18 cellular contexts compared by ENCODE assay signal in the genomic region with DNA sequence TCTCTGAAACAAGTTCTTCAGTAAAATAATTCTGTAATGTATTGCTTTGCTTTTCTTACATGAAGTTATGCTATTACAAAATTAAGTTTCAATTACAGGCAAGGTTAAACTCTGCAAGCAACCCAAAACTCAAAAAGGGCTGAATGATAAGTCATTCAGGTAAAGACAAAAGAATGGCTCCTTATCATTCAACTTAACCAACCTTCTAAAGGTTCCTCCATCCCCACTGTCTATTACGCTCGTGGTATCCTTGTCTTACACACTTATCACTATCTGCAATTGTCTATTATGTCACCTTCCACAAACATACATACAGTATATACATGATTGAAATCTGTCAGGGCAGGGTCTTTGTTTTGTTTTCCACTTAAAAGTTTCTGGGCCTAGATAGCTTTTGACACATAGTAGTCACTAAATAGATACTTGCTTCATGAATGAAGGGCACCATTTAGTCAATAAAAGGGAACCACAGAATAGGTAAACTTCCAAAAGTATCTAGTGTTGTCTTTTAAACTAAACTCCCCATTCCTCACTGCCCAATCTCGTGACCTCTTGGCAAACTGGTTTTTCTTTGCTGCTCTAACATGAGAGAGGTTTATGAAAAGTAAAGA. TPM values are rescaled to one million over a fixed set of nuclear protein-coding genes. Genes with fewer than 3 reads are reported as not detected.
A peak's percentile ranks its signal among the peaks of the same experiment; 100 is the strongest.
DNase-seq lines count a peak whose midpoint lies in the region; ATAC-seq, FAIRE-seq and TF ChIP-seq lines count a peak whose summit lies in the region.
"Had no signal": no experiment of that assay in that cellular context is flagged by ENCODE, and none has a peak within 500 bp of the region (broad histone marks: within the 10 kb centered on the region; RNA-seq: fewer than 3 reads in every experiment).

No MANE protein-coding gene starts in this region.

- H3K9me3 Mint-ChIP-seq in activated naive CD4-positive, alpha-beta T cell treated with anti-CD3 and anti-CD28 coated beads, Interleukin-2, amount 50 U/mL, for 72 hours: no peaks in the 10 kb centered on the region
- H3K9me3 Mint-ChIP-seq in stimulated activated memory B cell treated with anti-CD40 and anti-IgM and Interleukin-4, amounts not matched to agents 10 μg/mL and 1 μg/mL and 100 μg/mL, for 72 hours: no peaks in the 10 kb centered on the region
- H3K9me3 Mint-ChIP-seq: type B pancreatic cell had no signal

- no peak for DNase-seq in activated naive CD4-positive, alpha-beta T cell treated with anti-CD3 and anti-CD28 coated beads, Interleukin-2, amount 50 U/mL, for 72 hours (ENCODE audit: low spot score in 2 of 2)
- no peak for DNase-seq in activated naive CD4-positive, alpha-beta T cell treated with Interleukin-2 at 50 U/mL for 16 hours
- no peak for DNase-seq in K562 (ENCODE audit: extremely low read depth in 1 of 4, low spot score in 3 of 4)
- no peak for DNase-seq in sciatic nerve (ENCODE audit: low spot score)
- DNase-seq in effector memory CD4-positive, alpha-beta T cell: no peak
- DNase-seq in SHP77 (lab: John Stamatoyannopoulos, UW): no peak
- DNase-seq: activated effector memory CD4-positive, alpha-beta T cell treated with Interleukin-2 at 50 U/mL for 16 hours; body of pancreas; GF-D8; heart right ventricle; kidney; midbrain; NCI-H187; NCI-H446 had no signal

- WGBS in HUES64: 95% methylated on average over 2 of the region's 3 CpGs
- 59% methylated on average over 3 of the region's 3 CpGs for WGBS in K562 (ENCODE audit: insufficient coverage, low coverage, missing lambda C conversion rate)

- no peaks in the 10 kb centered on the region for H3K9me3 ChIP-seq in HUES64 (ENCODE audit: insufficient read depth, low read depth, low read length)
- H3K9me3 ChIP-seq in K562 (replicated peaks; ENCODE audit: control insufficient read depth, insufficient read depth, low read depth, low read length): no peaks in the 10 kb centered on the region
- no peaks in the 10 kb centered on the region for H3K9me3 ChIP-seq in effector memory CD4-positive, alpha-beta T cell (ENCODE audit: control insufficient read depth, low read length)
- H3K9me3 ChIP-seq: body of pancreas, heart right ventricle, SJSA1 had no signal

- no peak overlapping the region for H3K4me3 ChIP-seq in HUES64 (ENCODE audit: low read length)
- no peak overlapping the region for H3K4me3 ChIP-seq in K562
- H3K4me3 ChIP-seq in effector memory CD4-positive, alpha-beta T cell (ENCODE audit: insufficient read depth, low read depth, low read length, poor library complexity, severe bottlenecking): no peak overlapping the region
- H3K4me3 ChIP-seq: body of pancreas, heart right ventricle, SJSA1 had no signal

- no peak for TF ChIP-seq EP300 in K562 (IDR thresholded peaks at IDR 0.05; ENCODE audit: low read length)

- peaks cover 81% of the 10 kb centered on the region for H3K36me3 ChIP-seq in HUES64 (ENCODE audit: insufficient read depth, low read length)
- peaks cover 77% of the 10 kb centered on the region for H3K36me3 ChIP-seq in K562 (ENCODE audit: control insufficient read depth, insufficient read depth, low read length)
- peaks cover 59% of the 10 kb centered on the region for H3K36me3 ChIP-seq in effector memory CD4-positive, alpha-beta T cell (ENCODE audit: control insufficient read depth, insufficient read depth, low read length)

- in situ Hi-C loops in K562 (cut with MboI): no loop called here

- no peak for TF ChIP-seq RAD21 in K562 (CRISPR knock-in tag; conservative IDR thresholded peaks at IDR 0.05 in 1 of 2, IDR thresholded peaks at IDR 0.05 in 1 of 2)

- peaks cover 13% of the 10 kb centered on the region for H3K4me1 ChIP-seq in HUES64 (ENCODE audit: insufficient read depth, low read length)
- peaks cover 6 to 25% of the 10 kb centered on the region in 2 experiments; a peak in 4 of 5 replicates for H3K4me1 ChIP-seq in K562 (replicated peaks in 1 of 2; ENCODE audit: control insufficient read depth in 2 of 2, insufficient read depth in 2 of 2, low read length in 2 of 2)
- H3K4me1 ChIP-seq in effector memory CD4-positive, alpha-beta T cell (ENCODE audit: control insufficient read depth, insufficient read depth, low read length, poor library complexity, severe bottlenecking): peaks cover 6% of the 10 kb centered on the region

- H3K9me1 ChIP-seq in K562 (ENCODE audit: control insufficient read depth, insufficient read depth, low read length): peaks cover 5% of the 10 kb centered on the region

- POLR2A ChIA-PET in K562 (lab: Yijun Ruan, JAX): interaction anchor here (1.7 to 13.0 kb wide), 4 partner anchors 13 to 25 kb away, joined by 6 to 121 read pairs (median 50); a partner anchor contains a TSS

- H3K4me1 Mint-ChIP-seq in stimulated activated memory B cell treated with anti-CD40 and anti-IgM and Interleukin-4, amounts not matched to agents 10 μg/mL and 1 μg/mL and 100 μg/mL, for 72 hours: peaks cover 33% of the 10 kb centered on the region

- H2AFZ ChIP-seq in K562 (ENCODE audit: low read depth, low read length): no peak overlapping the region

- H3K27me3 Mint-ChIP-seq in stimulated activated memory B cell treated with anti-CD40 and anti-IgM and Interleukin-4, amounts not matched to agents 10 μg/mL and 1 μg/mL and 100 μg/mL, for 72 hours: no peaks in the 10 kb centered on the region
- H3K27me3 Mint-ChIP-seq: type B pancreatic cell had no signal

- H3K79me2 ChIP-seq in K562 (ENCODE audit: control insufficient read depth, insufficient read depth, low read length): peaks cover 48% of the 10 kb centered on the region

- no peak overlapping the region for H3K4me3 Mint-ChIP-seq in stimulated activated memory B cell treated with anti-CD40 and anti-IgM and Interleukin-4, amounts not matched to agents 10 μg/mL and 1 μg/mL and 100 μg/mL, for 72 hours
- H3K4me3 Mint-ChIP-seq: type B pancreatic cell had no signal

- BruUV-seq in K562 (replicated peaks; lab: Mats Ljungman, UMichigan): no TSS peak

- no peaks in the 10 kb centered on the region for H3K27me3 ChIP-seq in HUES64 (ENCODE audit: insufficient read depth, low read length)
- no peaks in the 10 kb centered on the region for H3K27me3 ChIP-seq in K562 (ENCODE audit: control insufficient read depth in 2 of 2, insufficient read depth in 2 of 2, low read length in 2 of 2)
- H3K27me3 ChIP-seq in effector memory CD4-positive, alpha-beta T cell (replicated peaks; ENCODE audit: control insufficient read depth, insufficient read depth, low read length, poor library complexity, severe bottlenecking): no peaks in the 10 kb centered on the region
- H3K27me3 ChIP-seq: body of pancreas, heart right ventricle, SJSA1 had no signal

- no peak overlapping the region for H3K4me2 ChIP-seq in K562 (ENCODE audit: insufficient read depth, low read length)

- H3K27ac Mint-ChIP-seq in activated naive CD4-positive, alpha-beta T cell treated with anti-CD3 and anti-CD28 coated beads, Interleukin-2, amount 50 U/mL, for 72 hours: peak overlapping the region; percentile 79 to 89
- peak overlapping the region; percentile 0 for H3K27ac Mint-ChIP-seq in stimulated activated memory B cell treated with anti-CD40 and anti-IgM and Interleukin-4, amounts not matched to agents 10 μg/mL and 1 μg/mL and 100 μg/mL, for 72 hours

- no peak for TF ChIP-seq CTCF in K562 (IDR thresholded peaks at IDR 0.05 in 2 of 3, conservative IDR thresholded peaks at IDR 0.05 in 1 of 3; ENCODE audit: insufficient read depth in 2 of 3, low read depth in 1 of 3, low read length in 3 of 3)

- CTCF ChIA-PET in K562 (lab: Yijun Ruan, JAX; ENCODE audit: low intra/inter-chr PET ratio): no interaction called here

- peaks cover 48 to 59% of the 10 kb centered on the region in 2 donors for H3K36me3 Mint-ChIP-seq in activated naive CD4-positive, alpha-beta T cell treated with anti-CD3 and anti-CD28 coated beads, Interleukin-2, amount 50 U/mL, for 72 hours
- peaks cover 63% of the 10 kb centered on the region for H3K36me3 Mint-ChIP-seq in stimulated activated memory B cell treated with anti-CD40 and anti-IgM and Interleukin-4, amounts not matched to agents 10 μg/mL and 1 μg/mL and 100 μg/mL, for 72 hours

- intact Hi-C loops in K562 (cut with micrococcal nuclease): no loop called here
- intact Hi-C loops in sciatic nerve (cut with DNase I): no loop called here

- 0 out of 2 replicates have a peak overlapping the region, but pooled peaks have one; percentile 0 for H3K27ac ChIP-seq in HUES64 (ENCODE audit: low read depth, low read length)
- H3K27ac ChIP-seq in K562 (ENCODE audit: extremely low read depth, low read depth, low read length): peak overlapping the region; percentile 9; the same call in 1 of the 3 replicates
- H3K27ac ChIP-seq in effector memory CD4-positive, alpha-beta T cell (ENCODE audit: insufficient read depth, low read length, poor library complexity, severe bottlenecking): no peak overlapping the region
- H3K27ac ChIP-seq: body of pancreas, heart right ventricle, SJSA1 had no signal

- no peak for ATAC-seq in activated naive CD4-positive, alpha-beta T cell treated with anti-CD3 and anti-CD28 coated beads, Interleukin-2, amount 50 U/mL, for 72 hours
- ATAC-seq in K562 (peak; percentile 11; the same call in 2 of the 3 replicates), sciatic nerve (no peak)
- ATAC-seq in stimulated activated memory B cell treated with anti-CD40 and anti-IgM and Interleukin-4, amounts not matched to agents 10 μg/mL and 1 μg/mL and 100 μg/mL, for 72 hours: no peak
- ATAC-seq: body of pancreas, heart right ventricle had no signal

- H4K20me1 ChIP-seq in K562 (replicated peaks; ENCODE audit: control insufficient read depth, insufficient read depth, low read length): peaks cover 62% of the 10 kb centered on the region

- H3K9ac ChIP-seq in HUES64 (ENCODE audit: low read depth, low read length) (no peak overlapping the region), K562 (ENCODE audit: insufficient read depth in 1 of 2, low read depth in 2 of 2, low read length in 2 of 2) (no peak overlapping the region)

- FAIRE-seq in K562 (lab: Jason Lieb, UNC): no peak
- FAIRE-seq: kidney had no signal

- TF ChIP-seq POLR2A in K562 (conservative IDR thresholded peaks at IDR 0.05): peak; percentile 40

RNA-seq across cellular contexts. Expression of a gene that starts 6.9 kb away (rescaled TPM):
- total RNA-seq in activated naive CD4-positive, alpha-beta T cell treated with anti-CD3 and anti-CD28 coated beads, Interleukin-2, amount 50 U/mL, for 72 hours: 1,000 to 10,000 TPM; 1,805 to 1,969 TPM
- polyA plus RNA-seq in HUES64 (2013, experiment 1 of 2): 2,381 TPM
- polyA plus RNA-seq in HUES64 (2013, experiment 2 of 2): 2,544 TPM
- total RNA-seq in K562 (2011; cell fraction: chromatin; rRNA removed; ENCODE audit: low replicate concordance): 455 and 632 TPM in 2 replicates
- total RNA-seq in K562 (2011; cell fraction: nucleolus; rRNA removed): 1,125 and 1,211 TPM in 2 replicates
- 1,524 and 2,774 TPM in 2 replicates for total RNA-seq in K562 (2011; cell fraction: nucleoplasm; rRNA removed)
- 5,204 and 7,963 TPM in 2 replicates for total RNA-seq in K562 (2014; rRNA removed)
- 3,395 and 3,802 TPM in 2 replicates for total RNA-seq in K562 (2014; rRNA removed; fragmentation: Illumina TruSeq; extraction: Trizol)
- total RNA-seq in K562 (2015; rRNA removed; fragmentation: Illumina TruSeq; extraction: Trizol): 4,310 and 4,463 TPM in 2 replicates
- total RNA-seq in K562 (2021): 2,342 and 2,650 TPM in 2 replicates
- 6,044 and 6,139 TPM in 2 replicates for polyA plus RNA-seq in K562 (2011; rRNA removed)
- 329 and 533 TPM in 2 replicates for polyA plus RNA-seq in K562 (2011; cell fraction: cytosol; rRNA removed)
- polyA plus RNA-seq in K562 (2011; cell fraction: nucleus; rRNA removed): 2,322 and 3,371 TPM in 2 replicates
- 4,656 and 6,426 TPM in 2 replicates for polyA plus RNA-seq in K562 (2012)
- 4,091 and 6,277 TPM in 2 replicates for polyA plus RNA-seq in K562 (2014; fragmentation: Illumina TruSeq; extraction: Trizol)
- polyA plus RNA-seq in K562 (2014; fragmentation: Nextera tagmentation; extraction: Ambion mirVana): 1,000 to 10,000 TPM; 2,628 to 3,207 TPM
- polyA plus RNA-seq in K562 (2014; rRNA removed): 4,956 and 6,483 TPM in 2 replicates
- polyA minus RNA-seq in K562 (2011; rRNA and poly(A)+ RNA removed): 3,539 and 4,030 TPM in 2 replicates
- polyA minus RNA-seq in K562 (2011; cell fraction: cytosol; rRNA and poly(A)+ RNA removed): 984 and 1,025 TPM in 2 replicates
- 350 and 581 TPM in 2 replicates for polyA minus RNA-seq in K562 (2011; cell fraction: nucleus; rRNA and poly(A)+ RNA removed)
- total RNA-seq in sciatic nerve: 1,013 TPM

RNA-seq across cellular contexts. Expression of a gene that starts 13.0 kb away (rescaled TPM):
- 1 to 10 TPM; 2.2 to 2.8 TPM for total RNA-seq in activated naive CD4-positive, alpha-beta T cell treated with anti-CD3 and anti-CD28 coated beads, Interleukin-2, amount 50 U/mL, for 72 hours
- 0.20 TPM for polyA plus RNA-seq in HUES64 (2013, experiment 1 of 2)
- polyA plus RNA-seq in HUES64 (2013, experiment 2 of 2): 0.25 TPM
- 3.9 and 8.2 TPM in 2 replicates for total RNA-seq in K562 (2011; cell fraction: chromatin; rRNA removed; ENCODE audit: low replicate concordance)
- 3.3 and 3.8 TPM in 2 replicates for total RNA-seq in K562 (2011; cell fraction: nucleolus; rRNA removed)
- total RNA-seq in K562 (2011; cell fraction: nucleoplasm; rRNA removed): 4.4 and 4.8 TPM in 2 replicates
- total RNA-seq in K562 (2014; rRNA removed) (3.5 and 3.9 TPM in 2 replicates), K562 (2014; rRNA removed; fragmentation: Illumina TruSeq; extraction: Trizol) (7.3 and 9.0 TPM in 2 replicates), K562 (2015; rRNA removed; fragmentation: Illumina TruSeq; extraction: Trizol) (6.0 and 6.3 TPM in 2 replicates), K562 (2021) (5.2 and 5.9 TPM in 2 replicates), sciatic nerve (10.9 TPM)
- polyA plus RNA-seq in K562 (2011; rRNA removed) (3.5 and 7.4 TPM in 2 replicates), K562 (2014; fragmentation: Illumina TruSeq; extraction: Trizol) (7.4 and 8.3 TPM in 2 replicates), K562 (2014; fragmentation: Nextera tagmentation; extraction: Ambion mirVana) (1 to 10 TPM; 3.7 to 4.1 TPM), K562 (2014; rRNA removed) (4.5 and 5.8 TPM in 2 replicates)
- polyA plus RNA-seq in K562 (2011; cell fraction: cytosol; rRNA removed): 2.6 and 3.0 TPM in 2 replicates
- polyA plus RNA-seq in K562 (2011; cell fraction: nucleus; rRNA removed): 1.1 and 1.6 TPM in 2 replicates
- 3.7 and 5.6 TPM in 2 replicates for polyA plus RNA-seq in K562 (2012)
- 5.4 and 9.9 TPM in 2 replicates for polyA minus RNA-seq in K562 (2011; rRNA and poly(A)+ RNA removed)
- polyA minus RNA-seq in K562 (2011; cell fraction: cytosol; rRNA and poly(A)+ RNA removed): 2.6 and 5.0 TPM in 2 replicates
- polyA minus RNA-seq in K562 (2011; cell fraction: nucleus; rRNA and poly(A)+ RNA removed): 1.3 and 1.6 TPM in 2 replicates

RNA-seq across cellular contexts. Expression of a gene that starts 30.0 kb away (rescaled TPM):
- 10 to 100 TPM; 48.2 to 50.0 TPM for total RNA-seq in activated naive CD4-positive, alpha-beta T cell treated with anti-CD3 and anti-CD28 coated beads, Interleukin-2, amount 50 U/mL, for 72 hours
- 17.8 TPM for polyA plus RNA-seq in HUES64 (2013, experiment 1 of 2)
- polyA plus RNA-seq in HUES64 (2013, experiment 2 of 2): 18.6 TPM
- 53.7 and 136 TPM in 2 replicates for total RNA-seq in K562 (2011; cell fraction: chromatin; rRNA removed; ENCODE audit: low replicate concordance)
- total RNA-seq in K562 (2011; cell fraction: nucleolus; rRNA removed): 22.5 and 33.7 TPM in 2 replicates
- total RNA-seq in K562 (2011; cell fraction: nucleoplasm; rRNA removed): 64.7 and 85.0 TPM in 2 replicates
- total RNA-seq in K562 (2014; rRNA removed): 38.9 and 84.0 TPM in 2 replicates
- total RNA-seq in K562 (2014; rRNA removed; fragmentation: Illumina TruSeq; extraction: Trizol): 63.8 and 83.6 TPM in 2 replicates
- total RNA-seq in K562 (2015; rRNA removed; fragmentation: Illumina TruSeq; extraction: Trizol): 53.1 and 62.5 TPM in 2 replicates
- 47.9 and 51.4 TPM in 2 replicates for total RNA-seq in K562 (2021)
- polyA plus RNA-seq in K562 (2011; rRNA removed): 43.7 and 45.5 TPM in 2 replicates
- 9.0 and 21.8 TPM in 2 replicates for polyA plus RNA-seq in K562 (2011; cell fraction: cytosol; rRNA removed)
- 54.8 and 56.8 TPM in 2 replicates for polyA plus RNA-seq in K562 (2011; cell fraction: nucleus; rRNA removed)
- 27.2 and 43.0 TPM in 2 replicates for polyA plus RNA-seq in K562 (2012)
- polyA plus RNA-seq in K562 (2014; fragmentation: Illumina TruSeq; extraction: Trizol): 75.2 and 76.5 TPM in 2 replicates
- polyA plus RNA-seq in K562 (2014; fragmentation: Nextera tagmentation; extraction: Ambion mirVana): 10 to 100 TPM; 24.5 to 37.3 TPM
- polyA plus RNA-seq in K562 (2014; rRNA removed): 44.8 and 47.2 TPM in 2 replicates
- polyA minus RNA-seq in K562 (2011; rRNA and poly(A)+ RNA removed): 68.4 and 94.3 TPM in 2 replicates
- 34.6 and 34.9 TPM in 2 replicates for polyA minus RNA-seq in K562 (2011; cell fraction: cytosol; rRNA and poly(A)+ RNA removed)
- polyA minus RNA-seq in K562 (2011; cell fraction: nucleus; rRNA and poly(A)+ RNA removed): 28.3 and 39.3 TPM in 2 replicates
- total RNA-seq in sciatic nerve: 78.4 TPM
